ENCODE assay signal across 18 cellular contexts in the genomic region with DNA sequence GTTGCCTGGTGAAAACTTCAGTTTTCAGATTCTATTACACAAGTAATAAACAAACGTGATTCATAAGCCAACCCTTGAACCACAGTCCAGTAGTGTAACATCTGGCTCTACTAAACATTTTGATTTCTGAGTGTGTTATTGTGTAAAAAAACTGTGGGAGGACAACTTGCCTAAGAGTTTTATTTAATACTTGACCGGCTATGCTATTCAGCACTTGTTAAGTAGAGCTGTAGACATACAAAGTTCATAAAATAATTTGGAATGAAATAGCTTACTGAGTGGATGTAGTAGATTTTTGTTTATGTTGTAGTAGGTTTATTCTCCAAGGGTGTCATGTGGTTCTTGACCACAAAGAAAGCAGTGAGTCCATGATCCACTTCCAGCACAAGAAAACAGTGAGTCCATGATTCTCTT. TPM values are rescaled to one million over a fixed set of nuclear protein-coding genes. Genes with fewer than 3 reads are reported as not detected.
DNase-seq lines count a peak whose midpoint lies in the region; ATAC-seq and TF ChIP-seq lines count a peak whose summit lies in the region.
"Had no signal": no experiment of that assay in that cellular context is flagged by ENCODE, and none has a peak within 500 bp of the region (broad histone marks: within the 10 kb centered on the region; RNA-seq: fewer than 3 reads in every experiment).

No MANE protein-coding gene starts in this region.

- no peaks in the 10 kb centered on the region for H3K9me3 ChIP-seq in IMR-90 (ENCODE audit: control insufficient read depth, insufficient read depth, low read length)
- H3K9me3 ChIP-seq in psoas muscle = no peaks in the 10 kb centered on the region
- H3K9me3 ChIP-seq: prostate gland had no signal

- no peak overlapping the region for H3K27ac Mint-ChIP-seq in naive thymus-derived CD8-positive, alpha-beta T cell
- H3K27ac Mint-ChIP-seq: activated CD4-positive, alpha-beta T cell treated with anti-CD3 and anti-CD28 coated beads for 36 hours; activated naive CD4-positive, alpha-beta T cell treated with anti-CD3 and anti-CD28 coated beads for 36 hours; endodermal cell had no signal

- no CpG with 5 or more reads among the region's 2 CpGs for WGBS in IMR-90 (ENCODE audit: extremely low coverage in 2 of 2, insufficient read length in 1 of 2), 2 experiments
- WGBS in psoas muscle, 3 donors = 27 to 53% (median 31%) methylated on average over 2 of the region's 2 CpGs

- peak overlapping the region; percentile 71; the same call in 1 of the 2 replicates for H2BK120ac ChIP-seq in IMR-90 (ENCODE audit: low read depth, low read length)

- POLR2A ChIA-PET in IMR-90 (lab: Charles Lee; ENCODE audit: unreplicated experiment) = interaction anchor here (0.6 kb wide), 1 partner anchor 22 kb away, joined by 3 read pairs; no protein-coding TSS in a partner anchor
- POLR2A ChIA-PET in naive thymus-derived CD8-positive, alpha-beta T cell (lab: Charles Lee) = no interaction called here

- peak overlapping the region; percentile 71; the same call in 1 of the 2 replicates for H2BK20ac ChIP-seq in IMR-90 (ENCODE audit: low read depth, low read length)

- dilution Hi-C loops in IMR-90 (cut with HindIII; ENCODE audit: low sequenced_read_pairs, unreplicated experiment) = no loop called here

- in situ Hi-C loops in IMR-90 (cut with MboI; ENCODE audit: low sequenced_read_pairs) = no loop called here

- no peaks in the 10 kb centered on the region; the same call in 1 of the 2 replicates for H4K20me1 ChIP-seq in IMR-90 (ENCODE audit: insufficient read depth, low read length)

- intact Hi-C loops in IMR-90 (cut with micrococcal nuclease) (loop anchor here (2.0 kb wide), 4 partner anchors 31 to 139 kb away; partner anchors contain the start of genes AP3S1, ARL14EPL and ATG12), psoas muscle (cut with DNase I) (no loop called here)

- no peaks in the 10 kb centered on the region; a peak in 1 of 4 replicates for H3K79me1 ChIP-seq in IMR-90 (ENCODE audit: low read depth in 1 of 2, low read length in 2 of 2)

- TF ChIP-seq POLR2A in IMR-90 (IDR thresholded peaks at IDR 0.05; ENCODE audit: low read depth, low read length) = no peak

- no peak overlapping the region for H4K91ac ChIP-seq in IMR-90 (ENCODE audit: insufficient read depth, low read depth, low read length)

- no peak overlapping the region; the same call in 2 of the 3 replicates for H2BK15ac ChIP-seq in IMR-90 (ENCODE audit: low read depth, low read length)

- DNase-seq in AG10803 (ENCODE audit: low read depth) = peak; percentile 97
- peak; percentile 90 for DNase-seq in IMR-90
- peak; percentile 79 for DNase-seq in fibroblast of pulmonary artery (ENCODE audit: low read depth)
- DNase-seq in psoas muscle = no peak
- no peak for DNase-seq in NCI-H187 (lab: John Stamatoyannopoulos, UW)
- DNase-seq in activated CD4-positive, alpha-beta T cell treated with anti-CD3 and anti-CD28 coated beads, Interleukin-2, amount 50 U/mL, for 1 hour = no peak
- DNase-seq in naive thymus-derived CD8-positive, alpha-beta T cell = no peak
- DNase-seq: activated CD4-positive, alpha-beta T cell treated with anti-CD3 and anti-CD28 coated beads for 36 hours; activated naive CD4-positive, alpha-beta T cell treated with anti-CD3 and anti-CD28 coated beads for 36 hours; AML-193; caudate nucleus; DMS 273 treated with DMSO at 0.1 percent for 48 hours; endodermal cell; NCI-H1105 treated with DMSO at 0.1 percent for 48 hours; SIG-M5 had no signal

- H3K4ac ChIP-seq in IMR-90 (ENCODE audit: low read depth, low read length) = peak overlapping the region; percentile 70; the same call in 1 of the 2 replicates

- H2AK9ac ChIP-seq in IMR-90 (replicated peaks; ENCODE audit: low read depth, low read length, poor library complexity) = no peak overlapping the region

- H3K36me3 Mint-ChIP-seq in naive thymus-derived CD8-positive, alpha-beta T cell = peaks cover 0 to 20% (median under 1%) of the 10 kb centered on the region in 3 donors

- H3K9me3 Mint-ChIP-seq in naive thymus-derived CD8-positive, alpha-beta T cell = peaks cover 0 to 18% (median 5%) of the 10 kb centered on the region in 9 donors
- H3K9me3 Mint-ChIP-seq: activated naive CD4-positive, alpha-beta T cell treated with anti-CD3 and anti-CD28 coated beads for 36 hours; endodermal cell had no signal

- no peak overlapping the region for H3K9ac ChIP-seq in IMR-90 (ENCODE audit: low read depth, low read length)

- peak overlapping the region; percentile 12; the same call in 1 of the 2 replicates for H3K4me2 ChIP-seq in IMR-90 (ENCODE audit: low read depth, low read length)

- no peak overlapping the region for H3K56ac ChIP-seq in IMR-90 (ENCODE audit: extremely low read depth, insufficient read depth, low read length)

- H3K23ac ChIP-seq in IMR-90 (ENCODE audit: low read depth, low read length) = no peak overlapping the region; the same call in 1 of the 2 replicates

- H4K5ac ChIP-seq in IMR-90 (ENCODE audit: low read depth, low read length) = no peak overlapping the region

- no peak overlapping the region for H3K4me3 ChIP-seq in AG10803 (ENCODE audit: low read length)
- no peak overlapping the region for H3K4me3 ChIP-seq in IMR-90 (ENCODE audit: insufficient read depth, low read depth, low read length)
- no peak overlapping the region for H3K4me3 ChIP-seq in fibroblast of pulmonary artery (replicated peaks; ENCODE audit: low read depth, low read length)
- H3K4me3 ChIP-seq in psoas muscle = no peak overlapping the region
- H3K4me3 ChIP-seq: HAP-1, prostate gland had no signal

- TF ChIP-seq RAD21 in IMR-90 (IDR thresholded peaks at IDR 0.05; ENCODE audit: low read length) = no peak

- peaks cover 24 to 69% (median 32%) of the 10 kb centered on the region in 5 donors for H3K27me3 Mint-ChIP-seq in naive thymus-derived CD8-positive, alpha-beta T cell

- no peaks in the 10 kb centered on the region for H3K27me3 ChIP-seq in IMR-90 (ENCODE audit: control insufficient read depth, insufficient read depth, low read length)
- H3K27me3 ChIP-seq in psoas muscle (ENCODE audit: insufficient read depth in 3 of 3, low read length in 2 of 3) = no peaks in the 10 kb centered on the region

- BruUV-seq in IMR-90 (replicated peaks; lab: Mats Ljungman, UMichigan) = no TSS peak

- peaks cover 14% of the 10 kb centered on the region; the same call in 1 of the 2 replicates for H3K9me1 ChIP-seq in IMR-90 (ENCODE audit: insufficient read depth, low read length)

- H3K4me1 ChIP-seq in IMR-90 (ENCODE audit: control insufficient read depth, insufficient read depth, low read length) = peaks cover 17% of the 10 kb centered on the region
- H3K4me1 ChIP-seq in psoas muscle = no peaks in the 10 kb centered on the region
- H3K4me1 ChIP-seq: HAP-1, prostate gland had no signal

- peak overlapping the region in 1 of 2 experiments; percentile 11; a peak in 1 of 4 replicates for H4K8ac ChIP-seq in IMR-90 (ENCODE audit: low read depth in 2 of 2, low read length in 2 of 2)

- H3K36me3 ChIP-seq in IMR-90 (ENCODE audit: control insufficient read depth, insufficient read depth, low read length) (no peaks in the 10 kb centered on the region), psoas muscle (ENCODE audit: insufficient read depth in 1 of 2, low read depth in 1 of 2) (no peaks in the 10 kb centered on the region)
- H3K36me3 ChIP-seq: HAP-1, prostate gland had no signal

- CTCF ChIA-PET in IMR-90 (lab: Yijun Ruan, JAX) = interaction anchor here (1.0 to 1.3 kb wide), 2 partner anchors 14 to 52 kb away, joined by 3 read pairs; no protein-coding TSS in a partner anchor

- peak overlapping the region; percentile 76 for H3K14ac ChIP-seq in IMR-90 (replicated peaks; ENCODE audit: low read depth, low read length)

- H3K27ac ChIP-seq in IMR-90 (ENCODE audit: insufficient read depth, low read length) (peak overlapping the region; percentile 14; the same call in 1 of the 2 replicates), psoas muscle (no peak overlapping the region)
- H3K27ac ChIP-seq: prostate gland had no signal

- ATAC-seq in IMR-90 (ENCODE audit: low read depth) = peak; percentile 75
- ATAC-seq in psoas muscle = peak in 3 of 4 donors; percentile 38 to 71 (median 48)
- no peak for ATAC-seq in naive thymus-derived CD8-positive, alpha-beta T cell
- no peak for ATAC-seq in GM21390 (IDR thresholded peaks at IDR 0.05; ENCODE audit: unreplicated experiment)
- ATAC-seq: activated CD4-positive, alpha-beta T cell treated with anti-CD3 and anti-CD28 coated beads for 36 hours had no signal

- H3K18ac ChIP-seq in IMR-90 (ENCODE audit: low read depth, low read length) = peak overlapping the region; percentile 80; the same call in 1 of the 2 replicates

- no peak for TF ChIP-seq CTCF in AG10803 (conservative IDR thresholded peaks at IDR 0.05; ENCODE audit: low read length)
- TF ChIP-seq CTCF in IMR-90 (conservative IDR thresholded peaks at IDR 0.05; ENCODE audit: low read depth, low read length) = no peak
- TF ChIP-seq CTCF in fibroblast of pulmonary artery (IDR thresholded peaks at IDR 0.05; ENCODE audit: low read length, missing control alignments) = no peak
- TF ChIP-seq CTCF in psoas muscle (IDR thresholded peaks at IDR 0.05) = no peak

- H3K4me1 Mint-ChIP-seq in naive thymus-derived CD8-positive, alpha-beta T cell = no peaks in the 10 kb centered on the region
- H3K4me1 Mint-ChIP-seq: activated CD4-positive, alpha-beta T cell treated with anti-CD3 and anti-CD28 coated beads for 36 hours had no signal

- no peak overlapping the region; the same call in 1 of the 2 replicates for H2AK5ac ChIP-seq in IMR-90 (ENCODE audit: low read depth, low read length)

- H2BK5ac ChIP-seq in IMR-90 (ENCODE audit: low read depth, low read length, poor library complexity, severe bottlenecking) = peak overlapping the region; percentile 73

- no peak overlapping the region for H2AFZ ChIP-seq in IMR-90 (replicated peaks; ENCODE audit: low read length, poor library complexity)

- H3K4me3 Mint-ChIP-seq in naive thymus-derived CD8-positive, alpha-beta T cell = no peak overlapping the region
- H3K4me3 Mint-ChIP-seq: activated CD4-positive, alpha-beta T cell treated with anti-CD3 and anti-CD28 coated beads for 36 hours; activated naive CD4-positive, alpha-beta T cell treated with anti-CD3 and anti-CD28 coated beads for 36 hours; endodermal cell had no signal

RNA-seq across cellular contexts. Expression of gene LVRN, which starts 17.4 kb away (rescaled TPM):
- total RNA-seq in IMR-90 (2012; rRNA removed) (under 0.01 and 0.18 TPM in 2 replicates), psoas muscle (1 to 10 TPM in 2 of 4 donors, under 1 TPM in 2; 0.64 to 2.0 (median 1.1) TPM)
- polyA plus RNA-seq in IMR-90 (2012; rRNA removed) (0.06 and 0.10 TPM in 2 replicates), psoas muscle (under 1 TPM; 0.79 to 0.91 (median 0.79) TPM)
- polyA plus RNA-seq in IMR-90 (2012; cell fraction: cytosol; rRNA removed) = 0.01 TPM in 1 of 2 replicates, not detected in the other
- polyA plus RNA-seq in IMR-90 (2012; cell fraction: nucleus; rRNA removed; ENCODE audit: low replicate concordance) = 0.02 and 0.76 TPM in 2 replicates
- total RNA-seq in naive thymus-derived CD8-positive, alpha-beta T cell = under 1 TPM in 1 of 2 experiments, not detected in 1; 0.38 TPM
- polyA plus RNA-seq in naive thymus-derived CD8-positive, alpha-beta T cell = not detected
- total RNA-seq: activated naive CD4-positive, alpha-beta T cell treated with anti-CD3 and anti-CD28 coated beads for 36 hours; prostate gland had no signal

RNA-seq across cellular contexts. Expression of gene ARL14EPL, which starts 52.6 kb away (rescaled TPM):
- total RNA-seq in IMR-90 (2012; rRNA removed) = not detected in 2 replicates
- not detected in 2 replicates for polyA plus RNA-seq in IMR-90 (2012; rRNA removed)
- not detected in 2 replicates for polyA plus RNA-seq in IMR-90 (2012; cell fraction: cytosol; rRNA removed)
- polyA plus RNA-seq in IMR-90 (2012; cell fraction: nucleus; rRNA removed; ENCODE audit: low replicate concordance) = not detected in 2 replicates
- total RNA-seq in psoas muscle = not detected
- polyA plus RNA-seq in psoas muscle = under 1 TPM in 2 of 3 donors, not detected in 1; 0.03 to 0.08 TPM
- not detected for total RNA-seq in naive thymus-derived CD8-positive, alpha-beta T cell
- not detected for polyA plus RNA-seq in naive thymus-derived CD8-positive, alpha-beta T cell
- total RNA-seq: activated CD4-positive, alpha-beta T cell treated with anti-CD3 and anti-CD28 coated beads for 36 hours; activated naive CD4-positive, alpha-beta T cell treated with anti-CD3 and anti-CD28 coated beads for 36 hours; endodermal cell; prostate gland had no signal

Comparison
In these comparisons a context has a peak if more than half of its experiments do, and no peak if none do; other contexts are left out.
1. DNase-seq: peak in AG10803 (single experiment), IMR-90 (single experiment) and fibroblast of pulmonary artery (single experiment); none in psoas muscle (0 of 2), NCI-H187 (0 of 2), activated CD4-positive, alpha-beta T cell treated with anti-CD3 and anti-CD28 coated beads, Interleukin-2, amount 50 U/mL, for 1 hour (single experiment) and naive thymus-derived CD8-positive, alpha-beta T cell (0 of 10).
2. ATAC-seq: peak in IMR-90 (single experiment) and psoas muscle (3 of 4); none in naive thymus-derived CD8-positive, alpha-beta T cell (0 of 2) and GM21390 (single experiment).